9 cellular contexts compared by ENCODE assay signal in the genomic region with DNA sequence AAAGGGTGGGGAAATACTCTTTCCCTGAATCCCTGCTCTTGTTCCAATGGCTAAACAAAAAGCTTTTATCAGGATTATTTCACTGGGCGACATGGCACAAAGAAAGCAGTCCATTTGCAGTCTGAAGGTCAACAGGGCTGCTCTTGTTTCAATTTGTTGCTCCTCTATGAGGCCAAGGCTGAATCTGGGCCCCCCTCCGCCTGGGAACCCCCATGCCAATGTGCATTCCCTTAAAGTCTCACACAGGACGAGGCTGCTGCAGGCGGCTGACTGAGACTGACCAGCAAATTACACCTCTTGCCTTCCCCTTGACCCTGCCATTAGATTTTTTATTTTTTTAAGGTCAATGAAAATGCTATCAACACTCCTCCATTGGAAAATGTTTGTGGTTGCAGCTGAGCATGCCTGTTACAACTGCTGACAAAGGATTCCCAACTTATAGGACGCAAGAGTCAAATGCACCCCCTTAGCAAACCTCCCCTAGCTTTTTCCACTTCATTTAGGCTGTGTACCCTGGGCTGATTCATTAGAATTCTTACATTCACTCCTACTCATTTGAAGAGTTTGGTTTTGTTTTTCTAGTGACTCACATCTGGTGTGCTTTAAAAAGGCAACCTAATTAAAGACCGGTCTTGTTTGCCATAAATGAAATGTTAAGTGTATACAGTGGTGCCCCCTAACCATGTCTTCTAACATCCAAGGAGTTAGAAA.
DNase-seq lines count a peak whose midpoint lies in the region; TF ChIP-seq lines count a peak whose summit lies in the region.
"Had no signal": no experiment of that assay in that cellular context is flagged by ENCODE, and none has a peak within 500 bp of the region (broad histone marks: within the 10 kb centered on the region; RNA-seq: fewer than 3 reads in every experiment).

No MANE protein-coding gene starts in this region.

- no peaks in the 10 kb centered on the region for H3K79me2 ChIP-seq in GM23248 (ENCODE audit: insufficient read depth)

- no peak overlapping the region for H3K9ac ChIP-seq in GM23248

- intact Hi-C loops in sigmoid colon (cut with DNase I) = no loop called here

- TF ChIP-seq POLR2A in sigmoid colon (IDR thresholded peaks at IDR 0.05) = no peak

- no peak overlapping the region for H3K27ac ChIP-seq in GM23248
- H3K27ac ChIP-seq in sigmoid colon = no peak overlapping the region

- H4K20me1 ChIP-seq in GM23248 (ENCODE audit: insufficient read depth) = no peaks in the 10 kb centered on the region

- H3K4me2 ChIP-seq in GM23248 (ENCODE audit: unreplicated experiment) = peak overlapping the region; percentile 64

- no peak for TF ChIP-seq EP300 in sigmoid colon (IDR thresholded peaks at IDR 0.05)

- H3F3A ChIP-seq in GM23248 (ENCODE audit: insufficient read depth) = no peaks in the 10 kb centered on the region

- H3K27me3 ChIP-seq in GM23248 (replicated peaks; ENCODE audit: insufficient read depth) = 0 out of 2 replicates have a peak, but pooled peaks cover 3% of the 10 kb centered on the region
- no peaks in the 10 kb centered on the region for H3K27me3 ChIP-seq in sigmoid colon

- 0 out of 2 replicates have a peak overlapping the region, but pooled peaks have one; percentile 27 for H3K4me3 ChIP-seq in GM23248
- no peak overlapping the region for H3K4me3 ChIP-seq in sigmoid colon

- in situ Hi-C loops in GM23248 (cut with MboI) = no loop called here

- H3K9me3 ChIP-seq in GM23248 (ENCODE audit: low read depth) = no peaks in the 10 kb centered on the region
- no peaks in the 10 kb centered on the region for H3K9me3 ChIP-seq in sigmoid colon

- TF ChIP-seq CTCF in sigmoid colon (IDR thresholded peaks at IDR 0.05) = no peak

- no peaks in the 10 kb centered on the region for H3K9me2 ChIP-seq in GM23248 (ENCODE audit: insufficient read depth)

- WGBS in GM23248 (ENCODE audit: low coverage in 1 of 2, low lambda C conversion rate in 2 of 2, missing lambda C conversion rate in 2 of 2), 2 experiments = 44 to 45% methylated on average over 6 of the region's 6 CpGs
- WGBS in sigmoid colon, 2 donors = 82 to 86% methylated on average over 6 of the region's 6 CpGs

- no peak overlapping the region for H2AFZ ChIP-seq in GM23248

- H3K4me1 ChIP-seq in GM23248 (ENCODE audit: insufficient read depth) (peaks cover 12% of the 10 kb centered on the region), sigmoid colon (peaks cover 0 to 19% (median 9%) of the 10 kb centered on the region in 4 donors)

- DNase-seq in Ammon's horn (ENCODE audit: low spot score) = peak; percentile 82
- peak; percentile 84 for DNase-seq in GM23248
- peak in 42 of 56 donors; percentile 3 to 62 (median 24) for DNase-seq in amygdala (lab: John Stamatoyannopoulos, UW)
- peak; percentile 26 to 57 for DNase-seq in lung microvascular endothelial cell (ENCODE audit: low read depth in 2 of 2)
- DNase-seq in NCI-H187 treated with DMSO at 0.1 percent for 48 hours (lab: John Stamatoyannopoulos, UW) = no peak
- no peak for DNase-seq in sigmoid colon
- DNase-seq in OCI-M2 (lab: John Stamatoyannopoulos, UW; ENCODE audit: unreplicated experiment) = no peak
- no peak for DNase-seq in NCI-H2081 treated with DMSO at 0.1 percent for 48 hours (lab: John Stamatoyannopoulos, UW)
- DNase-seq: activated CD4-positive, alpha-beta T cell treated with anti-CD3 and anti-CD28 coated beads, Interleukin-2, amount 50 U/mL, for 1 hour had no signal

- H3K36me3 ChIP-seq in GM23248 (ENCODE audit: low read depth) (no peaks in the 10 kb centered on the region), sigmoid colon (no peaks in the 10 kb centered on the region)

Comparison
In these comparisons a context has a peak if more than half of its experiments do, and no peak if none do; other contexts are left out.
1. DNase-seq: peak in Ammon's horn (single experiment), GM23248 (single experiment), amygdala (42 of 56) and lung microvascular endothelial cell (2 of 2); none in NCI-H187 treated with DMSO at 0.1 percent for 48 hours (single experiment), sigmoid colon (single experiment), OCI-M2 (single experiment) and NCI-H2081 treated with DMSO at 0.1 percent for 48 hours (single experiment).